22 cellular contexts compared by ENCODE assay signal in the genomic region with DNA sequence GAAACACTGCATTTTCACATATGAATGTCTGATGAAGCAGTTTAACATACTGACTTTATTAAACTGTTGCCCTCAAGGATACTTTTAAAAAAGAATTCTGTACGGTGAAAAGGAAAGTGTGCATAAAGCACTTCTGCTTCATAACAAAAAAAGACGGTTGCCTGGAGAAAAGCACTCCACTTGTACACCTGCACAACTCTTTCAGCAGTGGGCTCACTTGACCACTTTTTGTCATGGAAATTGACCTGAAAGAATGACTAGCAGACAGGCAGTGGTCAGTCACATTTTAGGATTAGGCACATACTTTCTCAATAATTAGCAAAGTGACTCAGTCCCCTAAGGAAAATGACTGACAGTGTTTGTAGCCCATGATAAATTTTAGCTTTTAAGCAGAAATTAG.
"Had no signal": no experiment of that assay in that cellular context is flagged by ENCODE, and none has a peak within 500 bp of the region (broad histone marks: within the 10 kb centered on the region; RNA-seq: fewer than 3 reads in every experiment).

No MANE protein-coding gene starts in this region.

- H3K27me3 ChIP-seq: cardiac muscle cell had no signal

- ATAC-seq: activated naive CD4-positive, alpha-beta T cell treated with anti-CD3 and anti-CD28 coated beads, Interleukin-2, amount 50 U/mL, for 72 hours; activated naive CD8-positive, alpha-beta T cell treated with anti-CD3 and anti-CD28 coated beads, Interleukin-2, amount 50 U/mL, for 24 hours; activated T-cell treated with anti-CD3 and anti-CD28 coated beads, Interleukin-2, amount 50 U/mL, for 4 hours; T-helper 17 cell had no signal

- H3K9ac ChIP-seq: KMS-11 had no signal

- H3K27ac ChIP-seq: cardiac muscle cell, KMS-11, PC-9 had no signal

- H3K4me2 ChIP-seq: KMS-11, PC-9 had no signal

- DNase-seq: activated B cell treated with CpG ODN at 0.5 μM for 24 hours; activated CD4-positive, alpha-beta memory T cell treated with anti-CD3 and anti-CD28 coated beads for 36 hours; activated CD4-positive, alpha-beta T cell treated with anti-CD3 and anti-CD28 coated beads, Interleukin-2, amount 10 ng/mL, durations not matched to agents 7 days and 5 days; activated CD8-positive, alpha-beta memory T cell treated with anti-CD3 and anti-CD28 coated beads for 24 hours; activated effector memory CD4-positive, alpha-beta T cell treated with anti-CD3 and anti-CD28 coated beads, Interleukin-2, amount 50 U/mL, for 16 hours; activated naive CD4-positive, alpha-beta T cell treated with Interleukin-2 at 50 U/mL for 16 hours; activated naive CD8-positive, alpha-beta T cell treated with anti-CD3 and anti-CD28 coated beads, Interleukin-2, amount 50 U/mL, for 24 hours; activated T-cell treated with anti-CD3 and anti-CD28 coated beads, Interleukin-2, amount 50 U/mL, for 4 hours; amniotic stem cell; NCI-H1092; NCI-H1436; NCI-H1694 treated with DMSO at 0.1 percent for 48 hours; NCI-H2029 treated with DMSO at 0.1 percent for 48 hours; NCI-H510A treated with DMSO at 0.1 percent for 48 hours; NCI-H69; PC-9; SHP77 treated with DMSO at 0.1 percent for 48 hours; T-helper 17 cell; T-helper 9 cell had no signal

- H2AFZ ChIP-seq: PC-9 had no signal

- H3K36me3 ChIP-seq: cardiac muscle cell had no signal

- H3K4me3 ChIP-seq: cardiac muscle cell, PC-9 had no signal
